In the genomic region with DNA sequence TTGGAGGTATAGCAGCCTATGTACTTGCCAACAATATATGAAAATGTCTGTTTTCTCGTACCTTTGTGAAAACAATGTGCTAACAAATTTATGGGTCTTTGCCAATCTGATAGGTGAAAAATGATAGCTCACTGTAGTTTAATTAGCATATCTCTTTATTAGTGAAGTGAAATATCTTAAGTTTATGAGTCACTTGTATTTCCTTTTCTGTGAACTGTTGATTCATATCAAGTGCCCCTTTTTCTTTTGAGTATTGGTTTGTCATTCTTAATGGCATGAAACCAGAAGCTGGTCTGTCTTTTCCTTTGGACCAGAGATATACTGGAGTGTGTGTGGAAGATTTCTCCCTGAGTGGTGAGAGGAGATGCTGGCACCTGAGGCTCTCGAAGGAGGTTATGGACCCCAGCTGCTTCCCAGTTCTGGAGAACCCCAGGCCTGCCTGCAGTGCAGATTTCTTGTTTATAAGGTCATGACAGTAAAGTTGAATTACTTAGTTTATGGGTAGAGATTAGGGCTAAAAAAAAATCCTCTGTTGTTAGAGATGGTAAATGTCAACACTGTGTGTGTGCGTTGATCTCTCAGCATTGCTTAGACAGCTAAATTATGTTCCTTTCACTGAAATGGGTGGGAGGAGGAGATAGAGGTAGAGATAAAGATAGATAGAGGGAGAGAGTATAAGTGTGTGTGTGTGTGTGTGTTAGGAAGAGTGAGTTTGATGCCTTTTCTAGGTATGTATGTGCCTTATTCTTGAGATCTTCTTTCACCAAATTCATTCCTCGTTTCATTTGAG, we compare ENCODE assay signal across 16 cellular contexts.
"Had no signal": no experiment of that assay in that cellular context is flagged by ENCODE, and none has a peak within 500 bp of the region (broad histone marks: within the 10 kb centered on the region; RNA-seq: fewer than 3 reads in every experiment).

No MANE protein-coding gene starts in this region.

- H3K27me3 Mint-ChIP-seq: activated CD4-positive, alpha-beta T cell treated with anti-CD3 and anti-CD28 coated beads, Interleukin-2, amount 10 ng/mL, durations not matched to agents 7 days and 5 days had no signal

- H3K36me3 ChIP-seq: left ventricle myocardium inferior had no signal

- ATAC-seq: activated CD8-positive, alpha-beta T cell treated with anti-CD3 and anti-CD28 coated beads, Interleukin-2, amount 10 ng/mL, durations not matched to agents 7 days and 5 days; effector memory CD8-positive, alpha-beta T cell; foreskin keratinocyte; naive thymus-derived CD8-positive, alpha-beta T cell; stimulated activated naive CD8-positive, alpha-beta T cell treated with anti-CD3 and anti-CD28 coated beads, Interleukin-15, Interleukin-2, amounts not matched to agents 100 U/mL and 50 U/mL, for 24 hours had no signal

- H3K9me3 ChIP-seq: left ventricle myocardium inferior had no signal

- DNase-seq: activated CD4-positive, alpha-beta T cell treated with anti-CD3 and anti-CD28 coated beads, Interleukin-2, amount 10 ng/mL, durations not matched to agents 7 days and 5 days; activated CD8-positive, alpha-beta T cell treated with anti-CD3 and anti-CD28 coated beads, Interleukin-2, amount 10 ng/mL, durations not matched to agents 7 days and 5 days; activated naive CD4-positive, alpha-beta T cell treated with anti-CD3 and anti-CD28 coated beads, Interleukin-2, amount 10 ng/mL, durations not matched to agents 7 days and 5 days; activated T-cell treated with anti-CD3 and anti-CD28 coated beads, Interleukin-2, amount 50 U/mL, for 24 hours; effector memory CD8-positive, alpha-beta T cell; foreskin keratinocyte; left ventricle myocardium inferior; naive thymus-derived CD8-positive, alpha-beta T cell; posterior cingulate gyrus; stimulated activated CD4-positive, alpha-beta T cell treated with anti-CD3 and anti-CD28 coated beads, Interleukin-12 subunit alpha, Interleukin-12 subunit beta, amount 100 ng/mL, for 4 hours; stimulated activated CD4-positive, alpha-beta T cell treated with anti-CD3 and anti-CD28 coated beads, Interleukin-1b, Interleukin-23, amount 100 ng/mL, for 48 hours; stimulated activated CD8-positive, alpha-beta memory T cell treated with anti-CD3 and anti-CD28 coated beads, Interleukin-4, amount 100 ng/mL, for 48 hours; stimulated activated naive CD8-positive, alpha-beta T cell treated with anti-CD3 and anti-CD28 coated beads, Interleukin-15, Interleukin-2, amounts not matched to agents 100 U/mL and 50 U/mL, for 24 hours; trophoblast cell had no signal

- H3K36me3 Mint-ChIP-seq: activated naive CD4-positive, alpha-beta T cell treated with anti-CD3 and anti-CD28 coated beads, Interleukin-2, amount 10 ng/mL, durations not matched to agents 7 days and 5 days had no signal

- H3K27ac ChIP-seq: foreskin keratinocyte, left ventricle myocardium inferior, SK-N-MC had no signal

- H3K4me3 Mint-ChIP-seq: activated CD4-positive, alpha-beta T cell treated with anti-CD3 and anti-CD28 coated beads, Interleukin-2, amount 10 ng/mL, durations not matched to agents 7 days and 5 days; activated CD8-positive, alpha-beta T cell treated with anti-CD3 and anti-CD28 coated beads, Interleukin-2, amount 10 ng/mL, durations not matched to agents 7 days and 5 days; activated naive CD4-positive, alpha-beta T cell treated with anti-CD3 and anti-CD28 coated beads, Interleukin-2, amount 10 ng/mL, durations not matched to agents 7 days and 5 days; activated T-cell treated with anti-CD3 and anti-CD28 coated beads, Interleukin-2, amount 50 U/mL, for 24 hours; effector memory CD8-positive, alpha-beta T cell; naive thymus-derived CD8-positive, alpha-beta T cell; T-helper 2 cell treated with Interferon-gamma antibody and Interleukin-4, amounts not matched to agents 5 μg/mL and 100 μg/mL, for 36 hours had no signal

- H3K4me3 ChIP-seq: left ventricle myocardium inferior, SK-N-MC had no signal

- H3K27ac Mint-ChIP-seq: activated CD4-positive, alpha-beta T cell treated with anti-CD3 and anti-CD28 coated beads, Interleukin-2, amount 10 ng/mL, durations not matched to agents 7 days and 5 days; activated CD8-positive, alpha-beta T cell treated with anti-CD3 and anti-CD28 coated beads, Interleukin-2, amount 10 ng/mL, durations not matched to agents 7 days and 5 days; activated naive CD4-positive, alpha-beta T cell treated with anti-CD3 and anti-CD28 coated beads, Interleukin-2, amount 10 ng/mL, durations not matched to agents 7 days and 5 days; activated T-cell treated with anti-CD3 and anti-CD28 coated beads, Interleukin-2, amount 50 U/mL, for 24 hours; effector memory CD8-positive, alpha-beta T cell; naive thymus-derived CD8-positive, alpha-beta T cell; T-helper 2 cell treated with Interferon-gamma antibody and Interleukin-4, amounts not matched to agents 5 μg/mL and 100 μg/mL, for 36 hours had no signal

- H3K9me3 Mint-ChIP-seq: activated CD4-positive, alpha-beta T cell treated with anti-CD3 and anti-CD28 coated beads, Interleukin-2, amount 10 ng/mL, durations not matched to agents 7 days and 5 days; activated naive CD4-positive, alpha-beta T cell treated with anti-CD3 and anti-CD28 coated beads, Interleukin-2, amount 10 ng/mL, durations not matched to agents 7 days and 5 days; activated T-cell treated with anti-CD3 and anti-CD28 coated beads, Interleukin-2, amount 50 U/mL, for 24 hours; effector memory CD8-positive, alpha-beta T cell; T-helper 2 cell treated with Interferon-gamma antibody and Interleukin-4, amounts not matched to agents 5 μg/mL and 100 μg/mL, for 36 hours had no signal

- H3K27me3 ChIP-seq: foreskin keratinocyte had no signal

- H3K4me1 Mint-ChIP-seq: activated CD4-positive, alpha-beta T cell treated with anti-CD3 and anti-CD28 coated beads, Interleukin-2, amount 10 ng/mL, durations not matched to agents 7 days and 5 days; activated naive CD4-positive, alpha-beta T cell treated with anti-CD3 and anti-CD28 coated beads, Interleukin-2, amount 10 ng/mL, durations not matched to agents 7 days and 5 days; naive thymus-derived CD8-positive, alpha-beta T cell had no signal

- H3K4me1 ChIP-seq: foreskin keratinocyte, left ventricle myocardium inferior had no signal
